9 cellular contexts compared by ENCODE assay signal in genomic region chr9:134134949-134135342, GRCh38. TPM values are rescaled to one million over a fixed set of nuclear protein-coding genes. Genes with fewer than 3 reads are reported as not detected.
DNase-seq lines count a peak whose midpoint lies in the region; ATAC-seq, FAIRE-seq and TF ChIP-seq lines count a peak whose summit lies in the region.
"Had no signal": no experiment of that assay in that cellular context is flagged by ENCODE, and none has a peak within 500 bp of the region (broad histone marks: within the 10 kb centered on the region; RNA-seq: fewer than 3 reads in every experiment).

No MANE protein-coding gene starts in this region.

- peak overlapping the region in 3 of 7 donors; percentile 45 to 60 (median 50) for H3K27ac Mint-ChIP-seq in CD14-positive monocyte
- peak overlapping the region; percentile 80 for H3K27ac Mint-ChIP-seq in activated T-helper 17 cell treated with anti-CD3 and anti-CD28 coated beads, Interleukin-2, amount 50 U/mL, for 72 hours
- H3K27ac Mint-ChIP-seq in immature natural killer cell = peak overlapping the region in 4 of 6 donors; percentile 55 to 74 (median 64)

- no peaks in the 10 kb centered on the region for H3K9me3 ChIP-seq in HEK293 (ENCODE audit: control insufficient read depth, insufficient read depth, low read depth, low read length)
- no peaks in the 10 kb centered on the region for H3K9me3 ChIP-seq in subcutaneous abdominal adipose tissue (ENCODE audit: control insufficient read depth in 5 of 5, low read length in 5 of 5)

- H3K36me3 Mint-ChIP-seq in CD14-positive monocyte = peaks cover 7 to 10% of the 10 kb centered on the region in 2 donors
- H3K36me3 Mint-ChIP-seq in activated T-helper 17 cell treated with anti-CD3 and anti-CD28 coated beads, Interleukin-2, amount 50 U/mL, for 72 hours (ENCODE audit: low read depth) = peaks cover 31% of the 10 kb centered on the region
- H3K36me3 Mint-ChIP-seq in immature natural killer cell = peaks cover 0 to 2% (median 0%) of the 10 kb centered on the region in 3 donors

- peak overlapping the region; percentile 95 for H3K27ac ChIP-seq in HEK293 (ENCODE audit: extremely low read depth, low read depth, low read length)
- H3K27ac ChIP-seq in subcutaneous abdominal adipose tissue (ENCODE audit: low read depth, low read length) = peak overlapping the region; percentile 83

- H3K27me3 ChIP-seq in subcutaneous abdominal adipose tissue (ENCODE audit: control insufficient read depth in 5 of 5, insufficient read depth in 4 of 5, low read length in 5 of 5) = no peaks in the 10 kb centered on the region

- TF ChIP-seq CTCF in CD14-positive monocyte (IDR thresholded peaks at IDR 0.05) = no peak
- TF ChIP-seq CTCF in HEK293 (tag by site-specific recombination; IDR thresholded peaks at IDR 0.05) = no peak

- H3K9ac ChIP-seq in subcutaneous abdominal adipose tissue (ENCODE audit: low read length in 5 of 5) = peak overlapping the region; percentile 32 to 85 (median 82)

- H3K9me3 Mint-ChIP-seq in CD14-positive monocyte (no peaks in the 10 kb centered on the region), immature natural killer cell (no peaks in the 10 kb centered on the region)
- no peaks in the 10 kb centered on the region for H3K9me3 Mint-ChIP-seq in activated T-helper 17 cell treated with anti-CD3 and anti-CD28 coated beads, Interleukin-2, amount 50 U/mL, for 72 hours

- H3K4me3 ChIP-seq in HEK293 (ENCODE audit: low read depth, low read length) = peak overlapping the region; percentile 68
- H3K4me3 ChIP-seq in subcutaneous abdominal adipose tissue (ENCODE audit: low read depth in 1 of 5, low read length in 5 of 5) = peak overlapping the region; percentile 87 to 95 (median 89)

- H3K27me3 Mint-ChIP-seq in CD14-positive monocyte (ENCODE audit: low read depth in 3 of 3) (peaks cover 0 to 1% (median 0%) of the 10 kb centered on the region in 3 donors), immature natural killer cell (ENCODE audit: low read depth in 3 of 3) (peaks cover 2 to 16% (median 2%) of the 10 kb centered on the region in 3 donors)
- H3K27me3 Mint-ChIP-seq in activated T-helper 17 cell treated with anti-CD3 and anti-CD28 coated beads, Interleukin-2, amount 50 U/mL, for 72 hours = no peaks in the 10 kb centered on the region

- no peak for FAIRE-seq in GM12892 (lab: Jason Lieb, UNC)

- H3K4me1 ChIP-seq in HEK293 (ENCODE audit: control insufficient read depth, insufficient read depth, low read length) (peaks cover 2% of the 10 kb centered on the region; the same call in 1 of the 2 replicates), subcutaneous abdominal adipose tissue (ENCODE audit: control insufficient read depth in 5 of 5, insufficient read depth in 5 of 5, low read length in 5 of 5) (peaks cover 4 to 69% (median 52%) of the 10 kb centered on the region in 5 donors)

- DNase-seq in CD14-positive monocyte (ENCODE audit: low spot score) (no peak), immature natural killer cell (no peak), GM12892 (ENCODE audit: insufficient read length) (no peak), D341Med (ENCODE audit: low spot score) (no peak)

- ATAC-seq in activated T-helper 17 cell treated with anti-CD3 and anti-CD28 coated beads, Interleukin-2, amount 50 U/mL, for 72 hours (replicated peaks) = no peak
- ATAC-seq in HG03039 (IDR thresholded peaks at IDR 0.05; ENCODE audit: unreplicated experiment) = no peak

- TF ChIP-seq POLR2A in GM12892 (IDR thresholded peaks at IDR 0.05; ENCODE audit: low read depth, low read length) = no peak

- peak overlapping the region; percentile 90 to 91 for H3K4me3 Mint-ChIP-seq in CD14-positive monocyte
- H3K4me3 Mint-ChIP-seq in activated T-helper 17 cell treated with anti-CD3 and anti-CD28 coated beads, Interleukin-2, amount 50 U/mL, for 72 hours = peak overlapping the region; percentile 89
- peak overlapping the region; percentile 63 to 89 (median 80) for H3K4me3 Mint-ChIP-seq in immature natural killer cell

- H3K4me1 Mint-ChIP-seq in CD14-positive monocyte = peaks cover 43% of the 10 kb centered on the region
- peaks cover 12% of the 10 kb centered on the region for H3K4me1 Mint-ChIP-seq in activated T-helper 17 cell treated with anti-CD3 and anti-CD28 coated beads, Interleukin-2, amount 50 U/mL, for 72 hours
- H3K4me1 Mint-ChIP-seq in immature natural killer cell = peaks cover 40 to 47% of the 10 kb centered on the region in 2 donors

- POLR2A ChIA-PET in HEK293 (lab: Yijun Ruan, JAX) = interaction anchor here (0.5 to 1.4 kb wide), 4 partner anchors 12 to 68 kb away, joined by 3 read pairs; no protein-coding TSS in a partner anchor

- peaks cover 6 to 26% of the 10 kb centered on the region in 2 experiments; a peak in 2 of 3 replicates for H3K36me3 ChIP-seq in HEK293 (ENCODE audit: control insufficient read depth in 2 of 2, insufficient read depth in 1 of 2, low read length in 2 of 2)
- peaks cover 0 to 4% (median 1%) of the 10 kb centered on the region in 5 donors for H3K36me3 ChIP-seq in subcutaneous abdominal adipose tissue (ENCODE audit: control insufficient read depth in 5 of 5, insufficient read depth in 5 of 5, low read length in 5 of 5)

- intact Hi-C loops in CD14-positive monocyte (cut with micrococcal nuclease) = loop anchor here (1.0 to 5.0 kb wide), 2 partner anchors 29 to 68 kb away; partner anchors contain the start of genes BRD3 (in 2 of the 2) and RNU6ATAC (in 1 of the 2)

- CTCF ChIA-PET in HEK293 (lab: Yijun Ruan, JAX) = interaction anchor here (1.2 kb wide), 1 partner anchor 10 kb away, joined by 4 read pairs; no protein-coding TSS in a partner anchor

TF ChIP-seq in HEK293, 187 proteins besides CTCF, POLR2A, EP300 and RAD21:
- TF ChIP-seq ZBTB48 (tag by site-specific recombination; IDR thresholded peaks at IDR 0.05) = peak; percentile 89
- peak; percentile 98 for TF ChIP-seq ZNF335 (tag by site-specific recombination; conservative IDR thresholded peaks at IDR 0.05)
- TF ChIP-seq IKZF3 (tag by site-specific recombination; IDR thresholded peaks at IDR 0.05) = no peak
- TF ChIP-seq YY1 (tag by site-specific recombination; IDR thresholded peaks at IDR 0.05) = 0 out of 2 replicates have a peak, but pooled peaks have one; percentile 8
- TF ChIP-seq ZNF394 (tag by site-specific recombination; IDR thresholded peaks at IDR 0.05; ENCODE audit: borderline replicate concordance) = peak; percentile 73; the same call in 1 of the 2 replicates
- TF ChIP-seq ZNF76 (tag by site-specific recombination; IDR thresholded peaks at IDR 0.05; ENCODE audit: borderline replicate concordance, low read depth) = peak; percentile 20; the same call in 1 of the 2 replicates
- TF ChIP-seq HIC1 (tag by site-specific recombination; IDR thresholded peaks at IDR 0.05) = no peak

RNA-seq across cellular contexts. Expression of gene WDR5, which starts 0.9 kb away (rescaled TPM):
- 10 to 100 TPM in 1 of 2 donors, 1 to 10 TPM in 1; 8.7 to 10.2 TPM for polyA plus RNA-seq in CD14-positive monocyte
- 10 to 100 TPM; 26.7 to 48.1 TPM for total RNA-seq in activated T-helper 17 cell treated with anti-CD3 and anti-CD28 coated beads, Interleukin-2, amount 50 U/mL, for 72 hours
- polyA plus RNA-seq in immature natural killer cell = 10 to 100 TPM; 11.2 to 15.1 (median 14.7) TPM
- polyA plus RNA-seq in GM12892 (2012; ENCODE audit: missing spikeins) = 23.4 TPM

RNA-seq across cellular contexts. Expression of gene RNU6ATAC, which starts 29.4 kb away (rescaled TPM):
- polyA plus RNA-seq in CD14-positive monocyte (not detected), immature natural killer cell (not detected)
- total RNA-seq in activated T-helper 17 cell treated with anti-CD3 and anti-CD28 coated beads, Interleukin-2, amount 50 U/mL, for 72 hours = 10 to 100 TPM; 58.0 to 86.0 TPM
- not detected for polyA plus RNA-seq in GM12892 (2012; ENCODE audit: missing spikeins)
- total RNA-seq: M059J had no signal
